In genomic region chr12:53561590-53561953, GRCh38 we compare ENCODE assay signal across 10 cellular contexts. TPM values are rescaled to one million over a fixed set of nuclear protein-coding genes. Genes with fewer than 3 reads are reported as not detected.
DNase-seq lines count a peak whose midpoint lies in the region; ATAC-seq and TF ChIP-seq lines count a peak whose summit lies in the region.
"Had no signal": no experiment of that assay in that cellular context is flagged by ENCODE, and none has a peak within 500 bp of the region (broad histone marks: within the 10 kb centered on the region; RNA-seq: fewer than 3 reads in every experiment).

No MANE protein-coding gene starts in this region.

- CTCF ChIA-PET in HEK293 (lab: Yijun Ruan, JAX): interaction anchor here (1.2 kb wide), 1 partner anchor 117 kb away, joined by 4 read pairs; no protein-coding TSS in a partner anchor

- H3K36me3 ChIP-seq in HEK293 (ENCODE audit: control insufficient read depth in 2 of 2, insufficient read depth in 1 of 2, low read length in 2 of 2) (no peaks in the 10 kb centered on the region), kidney epithelial cell (ENCODE audit: control insufficient read depth, insufficient read depth, low read length) (no peaks in the 10 kb centered on the region)

- ATAC-seq in GM21367 (IDR thresholded peaks at IDR 0.05; ENCODE audit: unreplicated experiment) (no peak), HG02970 (IDR thresholded peaks at IDR 0.05; ENCODE audit: low FRiP score, unreplicated experiment) (no peak), GM18868 (IDR thresholded peaks at IDR 0.05; ENCODE audit: unreplicated experiment) (no peak), GM18858 (IDR thresholded peaks at IDR 0.05; ENCODE audit: unreplicated experiment) (no peak)

- H3K27me3 Mint-ChIP-seq in activated naive CD8-positive, alpha-beta T cell treated with anti-CD3 and anti-CD28 coated beads for 36 hours: no peaks in the 10 kb centered on the region

- POLR2A ChIA-PET in HEK293 (lab: Yijun Ruan, JAX): no interaction called here

- no peaks in the 10 kb centered on the region for H3K9me3 ChIP-seq in HEK293 (ENCODE audit: control insufficient read depth, insufficient read depth, low read depth, low read length)

- H3K27ac ChIP-seq in HEK293 (ENCODE audit: extremely low read depth, low read depth, low read length): no peak overlapping the region

- H3K27ac Mint-ChIP-seq in activated naive CD8-positive, alpha-beta T cell treated with anti-CD3 and anti-CD28 coated beads for 36 hours: peak overlapping the region; percentile 75

- no peak overlapping the region for H3K4me3 Mint-ChIP-seq in activated naive CD8-positive, alpha-beta T cell treated with anti-CD3 and anti-CD28 coated beads for 36 hours

- no peaks in the 10 kb centered on the region for H3K27me3 ChIP-seq in kidney epithelial cell (ENCODE audit: control insufficient read depth, insufficient read depth, low read length)

- H3K36me3 Mint-ChIP-seq in activated naive CD8-positive, alpha-beta T cell treated with anti-CD3 and anti-CD28 coated beads for 36 hours: peaks cover 19% of the 10 kb centered on the region

- no peak overlapping the region for H3K4me3 ChIP-seq in HEK293 (ENCODE audit: low read depth, low read length)
- no peak overlapping the region for H3K4me3 ChIP-seq in kidney epithelial cell (ENCODE audit: low read depth, low read length)

- no peak for TF ChIP-seq CTCF in HEK293 (tag by site-specific recombination; IDR thresholded peaks at IDR 0.05)
- no peak for TF ChIP-seq CTCF in kidney epithelial cell (IDR thresholded peaks at IDR 0.05; ENCODE audit: insufficient read depth, low read length, poor library complexity, severe bottlenecking)

- H3K4me1 ChIP-seq in HEK293 (ENCODE audit: control insufficient read depth, insufficient read depth, low read length): 0 out of 2 replicates have a peak, but pooled peaks cover 2% of the 10 kb centered on the region

- DNase-seq in A172 (ENCODE audit: low spot score) (peak; percentile 84), kidney epithelial cell (ENCODE audit: low read depth) (peak; percentile 87)
- DNase-seq in activated naive CD8-positive, alpha-beta T cell treated with anti-CD3 and anti-CD28 coated beads for 36 hours: no peak
- DNase-seq: effector CD8-positive, alpha-beta T cell; SHP77 treated with DMSO at 0.1 percent for 48 hours had no signal

- peaks cover 41% of the 10 kb centered on the region for H3K4me1 Mint-ChIP-seq in activated naive CD8-positive, alpha-beta T cell treated with anti-CD3 and anti-CD28 coated beads for 36 hours

- H3K9me3 Mint-ChIP-seq in activated naive CD8-positive, alpha-beta T cell treated with anti-CD3 and anti-CD28 coated beads for 36 hours: no peaks in the 10 kb centered on the region

TF ChIP-seq in HEK293, 187 proteins besides CTCF, POLR2A, EP300 and RAD21 (continues in another document):
- TF ChIP-seq ZBTB20 (tag by site-specific recombination; IDR thresholded peaks at IDR 0.05) (no peak), ZNF138 (tag by site-specific recombination; IDR thresholded peaks at IDR 0.05; ENCODE audit: borderline replicate concordance) (no peak), ZNF362 (tag by site-specific recombination; IDR thresholded peaks at IDR 0.05) (peak; percentile 78; the same call in 1 of the 2 replicates), MZF1 (tag by site-specific recombination; IDR thresholded peaks at IDR 0.05; ENCODE audit: borderline replicate concordance) (no peak), PRDM1 (tag by site-specific recombination; IDR thresholded peaks at IDR 0.05) (peak; percentile 61; the same call in 1 of the 2 replicates), ELK4 (IDR thresholded peaks at IDR 0.05; ENCODE audit: borderline replicate concordance, low read depth, low read length) (no peak), ZNF2 (tag by site-specific recombination; IDR thresholded peaks at IDR 0.05) (no peak), ZNF449 (tag by site-specific recombination; IDR thresholded peaks at IDR 0.05) (no peak), ZNF600 (tag by site-specific recombination; IDR thresholded peaks at IDR 0.05) (no peak), ZNF426 (tag by site-specific recombination; IDR thresholded peaks at IDR 0.05) (no peak), ZNF148 (tag by site-specific recombination; IDR thresholded peaks at IDR 0.05; ENCODE audit: borderline replicate concordance) (no peak), ZNF184 (tag by site-specific recombination; IDR thresholded peaks at IDR 0.05) (0 out of 2 replicates have a peak, but pooled peaks have one; percentile 59), ZNF501 (tag by site-specific recombination; IDR thresholded peaks at IDR 0.05) (no peak), ZSCAN16 (tag by site-specific recombination; IDR thresholded peaks at IDR 0.05) (no peak), ZNF132 (tag by site-specific recombination; IDR thresholded peaks at IDR 0.05; ENCODE audit: borderline replicate concordance) (no peak), ZNF391 (tag by site-specific recombination; IDR thresholded peaks at IDR 0.05; ENCODE audit: borderline replicate concordance, low read depth) (no peak), BCL6B (tag by site-specific recombination; IDR thresholded peaks at IDR 0.05) (no peak), ZNF223 (tag by site-specific recombination; IDR thresholded peaks at IDR 0.05) (no peak)

RNA-seq across cellular contexts. Expression of gene NPFF, which starts 54.3 kb away (rescaled TPM):
- not detected in 2 replicates for total RNA-seq in A172 (2014; rRNA removed; shearing (Covaris generic))
- total RNA-seq in activated naive CD8-positive, alpha-beta T cell treated with anti-CD3 and anti-CD28 coated beads for 36 hours: not detected
- total RNA-seq in kidney epithelial cell: 3.0 TPM in 1 of 2 replicates, not detected in the other
